Comparison of ENCODE assay signal across 18 cellular contexts in genomic region chr6:36603222-36604089, GRCh38. TPM values are rescaled to one million over a fixed set of nuclear protein-coding genes. Genes with fewer than 3 reads are reported as not detected.
DNase-seq lines count a peak whose midpoint lies in the region; ATAC-seq, FAIRE-seq and TF ChIP-seq lines count a peak whose summit lies in the region.
"Had no signal": no experiment of that assay in that cellular context is flagged by ENCODE, and none has a peak within 500 bp of the region (broad histone marks: within the 10 kb centered on the region; RNA-seq: fewer than 3 reads in every experiment).

No MANE protein-coding gene starts in this region.

- H3K4me3 Mint-ChIP-seq in activated T-cell treated with anti-CD3 and anti-CD28 coated beads, Interleukin-2, amount 50 U/mL, for 24 hours: peak overlapping the region; percentile 23
- H3K4me3 Mint-ChIP-seq in IgD-negative memory B cell: peak overlapping the region in 2 of 4 donors; percentile 49 to 61
- H3K4me3 Mint-ChIP-seq: activated T-cell treated with anti-CD3 and anti-CD28 coated beads, Interleukin-2, amount 50 U/mL, for 4 hours; GM23338 had no signal

- H3K4me1 Mint-ChIP-seq in activated T-cell treated with anti-CD3 and anti-CD28 coated beads, Interleukin-2, amount 50 U/mL, for 24 hours (ENCODE audit: low read depth): peaks cover 86% of the 10 kb centered on the region
- peaks cover 38 to 62% (median 61%) of the 10 kb centered on the region in 3 donors for H3K4me1 Mint-ChIP-seq in IgD-negative memory B cell

- H3K27me3 ChIP-seq in GM12878 (replicated peaks in 1 of 2; ENCODE audit: control insufficient read depth in 2 of 2, insufficient read depth in 2 of 2, low read length in 1 of 2) (no peaks in the 10 kb centered on the region), neutrophil (no peaks in the 10 kb centered on the region), H7 (ENCODE audit: control insufficient read depth, insufficient read depth, low read length) (no peaks in the 10 kb centered on the region), left lung (no peaks in the 10 kb centered on the region)
- H3K27me3 ChIP-seq: gastrocnemius medialis, SJSA1 had no signal

- TF ChIP-seq RAD21 in GM12878 (IDR thresholded peaks at IDR 0.05; ENCODE audit: insufficient read depth, low read depth, low read length): no peak

- peaks cover 6% of the 10 kb centered on the region for H4K20me1 ChIP-seq in GM12878 (ENCODE audit: control insufficient read depth, insufficient read depth)

- peaks cover 65% of the 10 kb centered on the region for H3K79me2 ChIP-seq in GM12878 (ENCODE audit: control insufficient read depth, insufficient read depth, low read length)

- TF ChIP-seq EP300 in GM12878 (IDR thresholded peaks at IDR 0.05; ENCODE audit: borderline replicate concordance in 1 of 2, control insufficient read depth in 1 of 2, low read depth in 2 of 2, low read length in 2 of 2): no peak

- no peaks in the 10 kb centered on the region for H3K9me3 Mint-ChIP-seq in activated T-cell treated with anti-CD3 and anti-CD28 coated beads, Interleukin-2, amount 50 U/mL, for 24 hours
- no peaks in the 10 kb centered on the region for H3K9me3 Mint-ChIP-seq in IgD-negative memory B cell
- H3K9me3 Mint-ChIP-seq: activated T-cell treated with anti-CD3 and anti-CD28 coated beads, Interleukin-2, amount 50 U/mL, for 4 hours; GM23338 had no signal

- H3K36me3 ChIP-seq in GM12878 (ENCODE audit: control insufficient read depth in 2 of 2, insufficient read depth in 2 of 2, low read length in 1 of 2): peaks cover 27 to 67% of the 10 kb centered on the region in 2 experiments
- peaks cover 97% of the 10 kb centered on the region for H3K36me3 ChIP-seq in neutrophil
- peaks cover 75% of the 10 kb centered on the region for H3K36me3 ChIP-seq in H7 (replicated peaks; ENCODE audit: control insufficient read depth, insufficient read depth, low read length)
- peaks cover 10 to 100% of the 10 kb centered on the region in 2 donors for H3K36me3 ChIP-seq in left lung

- TF ChIP-seq CTCF in GM12878 (IDR thresholded peaks at IDR 0.05 in 2 of 3, conservative IDR thresholded peaks at IDR 0.05 in 1 of 3; ENCODE audit: control insufficient read depth in 2 of 3, extremely low read depth in 1 of 3, insufficient read depth in 1 of 3, low read depth in 3 of 3, low read length in 3 of 3) (no peak), neutrophil (IDR thresholded peaks at IDR 0.05) (no peak), left lung (IDR thresholded peaks at IDR 0.05) (no peak)

- H3K4me2 ChIP-seq in GM12878 (ENCODE audit: control insufficient read depth, insufficient read depth): 0 out of 2 replicates have a peak overlapping the region, but pooled peaks have one; percentile 5
- H3K4me2 ChIP-seq: GM23338 had no signal

- H2AFZ ChIP-seq in GM12878 (ENCODE audit: control insufficient read depth, low read depth, low read length): no peak overlapping the region
- H2AFZ ChIP-seq: GM23338 had no signal

- no peak for DNase-seq in activated T-cell treated with anti-CD3 and anti-CD28 coated beads, Interleukin-2, amount 50 U/mL, for 24 hours
- DNase-seq in activated T-cell treated with anti-CD3 and anti-CD28 coated beads for 4 hours (no peak), GM12878 (ENCODE audit: low read depth, low spot score) (no peak), H7 (no peak), left lung (no peak)
- DNase-seq: ACHN; activated CD4-positive, alpha-beta T cell treated with anti-CD3 and anti-CD28 coated beads for 48 hours; activated T-cell treated with anti-CD3 and anti-CD28 coated beads, Interleukin-2, amount 50 U/mL, for 4 hours; COR-L47; gastrocnemius medialis; NCI-H1930 had no signal

- no peaks in the 10 kb centered on the region for H3K27me3 Mint-ChIP-seq in activated T-cell treated with anti-CD3 and anti-CD28 coated beads, Interleukin-2, amount 50 U/mL, for 24 hours
- H3K27me3 Mint-ChIP-seq in IgD-negative memory B cell: no peaks in the 10 kb centered on the region

- H3K27ac Mint-ChIP-seq in activated T-cell treated with anti-CD3 and anti-CD28 coated beads, Interleukin-2, amount 50 U/mL, for 24 hours: peak overlapping the region; percentile 85
- H3K27ac Mint-ChIP-seq in IgD-negative memory B cell: peak overlapping the region; percentile 39 to 71 (median 49)
- H3K27ac Mint-ChIP-seq: GM23338 had no signal

- H3K9ac ChIP-seq in GM12878 (ENCODE audit: control insufficient read depth, insufficient read depth, low read length): no peak overlapping the region

- in situ Hi-C loops in GM12878 (cut with MboI): no loop called here

- H3K27ac ChIP-seq in GM12878 (ENCODE audit: control insufficient read depth, insufficient read depth): no peak overlapping the region
- peak overlapping the region; percentile 14 for H3K27ac ChIP-seq in neutrophil
- no peak overlapping the region for H3K27ac ChIP-seq in left lung
- H3K27ac ChIP-seq: SJSA1 had no signal

- H3K36me3 Mint-ChIP-seq in activated T-cell treated with anti-CD3 and anti-CD28 coated beads, Interleukin-2, amount 50 U/mL, for 24 hours (ENCODE audit: low read depth): peaks cover 99% of the 10 kb centered on the region
- peaks cover 15% of the 10 kb centered on the region for H3K36me3 Mint-ChIP-seq in IgD-negative memory B cell

- CTCF ChIA-PET in GM12878 (lab: Yijun Ruan, JAX): interaction anchor here (0.7 to 1.7 kb wide), 3 partner anchors 11 to 156 kb away, joined by 3 to 13 read pairs (median 3); no protein-coding TSS in a partner anchor

- WGBS in GM12878 (ENCODE audit: insufficient coverage, insufficient replicate concordance, low lambda C conversion rate, missing lambda C conversion rate): 82% methylated on average over 3 of the region's 3 CpGs

- intact Hi-C loops in GM12878 (cut with micrococcal nuclease; ENCODE audit: unreplicated experiment) (no loop called here), left lung (cut with DNase I) (no loop called here)

- H3K9me3 ChIP-seq in GM12878 (replicated peaks; ENCODE audit: control insufficient read depth, insufficient read depth, low read length): no peaks in the 10 kb centered on the region
- no peaks in the 10 kb centered on the region for H3K9me3 ChIP-seq in neutrophil
- H3K9me3 ChIP-seq in left lung: no peaks in the 10 kb centered on the region
- H3K9me3 ChIP-seq: gastrocnemius medialis, SJSA1 had no signal

- BruUV-seq in GM12878 (replicated peaks; lab: Mats Ljungman, UMichigan): no TSS peak

- TF ChIP-seq POLR2A in GM12878 (IDR thresholded peaks at IDR 0.05; ENCODE audit: low read depth, low read length): no peak

- RAD21 ChIA-PET in GM12878 (lab: Charles Lee; ENCODE audit: unreplicated experiment): interaction anchor here (1.2 kb wide), 1 partner anchor 12 kb away, joined by 4 read pairs; no protein-coding TSS in a partner anchor

- FAIRE-seq in GM12878 (lab: Jason Lieb, UNC): no peak
- FAIRE-seq: colon, urothelium cell line had no signal

- H3K4me1 ChIP-seq in GM12878 (ENCODE audit: control insufficient read depth, insufficient read depth, low read length): peaks cover 3% of the 10 kb centered on the region; the same call in 1 of the 2 replicates
- H3K4me1 ChIP-seq in neutrophil (ENCODE audit: control insufficient read depth in 1 of 2, insufficient read depth in 1 of 2, low read depth in 1 of 2, low read length in 1 of 2): peaks cover 20 to 21% of the 10 kb centered on the region in 2 experiments
- H3K4me1 ChIP-seq in left lung: peaks cover 37 to 100% of the 10 kb centered on the region in 2 donors

- H3K4me3 ChIP-seq in GM12878 (no peak overlapping the region), neutrophil (ENCODE audit: low read depth in 1 of 2, low read length in 1 of 2) (no peak overlapping the region), H7 (ENCODE audit: insufficient read depth, low read depth, low read length) (no peak overlapping the region), left lung (no peak overlapping the region)
- H3K4me3 ChIP-seq: gastrocnemius medialis, GM23338, SJSA1 had no signal

- no peak for ATAC-seq in GM12878
- ATAC-seq in GM18502 (IDR thresholded peaks at IDR 0.05; ENCODE audit: poor library complexity, unreplicated experiment): no peak
- no peak for ATAC-seq in left lung
- ATAC-seq: gastrocnemius medialis, GM23338 had no signal

- SMC1A ChIA-PET in GM12878 (lab: Charles Lee; ENCODE audit: uncharacterized antibody, unreplicated experiment): interaction anchor here (0.6 kb wide), 1 partner anchor 149 kb away, joined by 3 read pairs; no protein-coding TSS in a partner anchor

- POLR2A ChIA-PET in GM12878 (lab: Charles Lee): interaction anchor here (0.6 to 1.5 kb wide), 3 partner anchors 12 to 554 kb away, joined by 3 to 9 read pairs (median 4); no protein-coding TSS in a partner anchor

RNA-seq across cellular contexts. Expression of gene SRSF3, which starts 9.3 kb away (rescaled TPM):
- 384 TPM for polyA plus RNA-seq in IgD-negative memory B cell
- 206 and 241 TPM in 2 replicates for total RNA-seq in GM12878 (2013; cell fraction: nucleolus; rRNA removed)
- 195 and 229 TPM in 2 replicates for total RNA-seq in GM12878 (2014; rRNA removed)
- 240 and 256 TPM in 2 replicates for total RNA-seq in GM12878 (2014; rRNA removed; fragmentation: Illumina TruSeq; extraction: Trizol)
- 456 and 467 TPM in 2 replicates for total RNA-seq in GM12878 (2021)
- polyA plus RNA-seq in GM12878 (2011; ENCODE audit: low read depth): 111 TPM
- polyA plus RNA-seq in GM12878 (2011; rRNA removed): 499 and 606 TPM in 2 replicates
- 365 and 371 TPM in 2 replicates for polyA plus RNA-seq in GM12878 (2011; cell fraction: cytosol; rRNA removed)
- polyA plus RNA-seq in GM12878 (2011; cell fraction: nucleus; rRNA removed): 363 and 479 TPM in 2 replicates
- 225 and 308 TPM in 2 replicates for polyA plus RNA-seq in GM12878 (2012)
- 314 and 338 TPM in 2 replicates for polyA plus RNA-seq in GM12878 (2014; fragmentation: Illumina TruSeq; extraction: Trizol)
- polyA plus RNA-seq in GM12878 (2014; fragmentation: Nextera tagmentation; extraction: Ambion mirVana): 1,000 to 10,000 TPM in 1 of 2 experiments, 100 to 1,000 TPM in 1; 971 to 1,377 TPM
- 482 and 486 TPM in 2 replicates for polyA plus RNA-seq in GM12878 (2014; rRNA removed)
- 100 to 1,000 TPM; 569 to 577 TPM for polyA plus RNA-seq in GM12878 (2016; fragmentation: Nextera tagmentation; extraction: Ambion mirVana)
- polyA minus RNA-seq in GM12878 (2011; rRNA and poly(A)+ RNA removed): 211 and 244 TPM in 2 replicates
- 69.4 and 86.1 TPM in 2 replicates for polyA minus RNA-seq in GM12878 (2011; cell fraction: cytosol; rRNA and poly(A)+ RNA removed)
- polyA minus RNA-seq in GM12878 (2011; cell fraction: nucleus; rRNA and poly(A)+ RNA removed): 133 and 210 TPM in 2 replicates
- total RNA-seq in H7 (2014; rRNA removed; shearing (Covaris generic)): 111 and 171 TPM in 2 replicates
- 100 to 1,000 TPM; 173 to 253 TPM for total RNA-seq in left lung

RNA-seq across cellular contexts. Expression of gene STK38, which starts 56.2 kb away (rescaled TPM):
- 61.6 TPM for polyA plus RNA-seq in IgD-negative memory B cell
- total RNA-seq in GM12878 (2013; cell fraction: nucleolus; rRNA removed): 26.5 and 28.5 TPM in 2 replicates
- 9.4 and 10.5 TPM in 2 replicates for total RNA-seq in GM12878 (2014; rRNA removed)
- 13.6 and 13.7 TPM in 2 replicates for total RNA-seq in GM12878 (2014; rRNA removed; fragmentation: Illumina TruSeq; extraction: Trizol)
- total RNA-seq in GM12878 (2021): 13.1 and 15.4 TPM in 2 replicates
- 10.0 TPM for polyA plus RNA-seq in GM12878 (2011; ENCODE audit: low read depth)
- polyA plus RNA-seq in GM12878 (2011; rRNA removed): 13.5 and 17.0 TPM in 2 replicates
- 7.0 and 10.3 TPM in 2 replicates for polyA plus RNA-seq in GM12878 (2011; cell fraction: cytosol; rRNA removed)
- 18.9 and 19.3 TPM in 2 replicates for polyA plus RNA-seq in GM12878 (2011; cell fraction: nucleus; rRNA removed)
- 10.1 and 13.7 TPM in 2 replicates for polyA plus RNA-seq in GM12878 (2012)
- 18.7 and 22.1 TPM in 2 replicates for polyA plus RNA-seq in GM12878 (2014; fragmentation: Illumina TruSeq; extraction: Trizol)
- polyA plus RNA-seq in GM12878 (2014; fragmentation: Nextera tagmentation; extraction: Ambion mirVana): 1 to 10 TPM; 4.1 to 6.6 TPM
- 11.2 and 11.8 TPM in 2 replicates for polyA plus RNA-seq in GM12878 (2014; rRNA removed)
- 10 to 100 TPM; 17.1 to 17.5 TPM for polyA plus RNA-seq in GM12878 (2016; fragmentation: Nextera tagmentation; extraction: Ambion mirVana)
- 6.7 and 7.2 TPM in 2 replicates for polyA minus RNA-seq in GM12878 (2011; rRNA and poly(A)+ RNA removed)
- polyA minus RNA-seq in GM12878 (2011; cell fraction: cytosol; rRNA and poly(A)+ RNA removed): 3.7 and 5.0 TPM in 2 replicates
- 5.0 and 7.3 TPM in 2 replicates for polyA minus RNA-seq in GM12878 (2011; cell fraction: nucleus; rRNA and poly(A)+ RNA removed)
- 7.6 and 8.7 TPM in 2 replicates for total RNA-seq in H7 (2014; rRNA removed; shearing (Covaris generic))
- total RNA-seq in left lung: 10 to 100 TPM; 40.2 to 41.0 TPM
